ENCODE assay signal across 15 cellular contexts in the genomic region with DNA sequence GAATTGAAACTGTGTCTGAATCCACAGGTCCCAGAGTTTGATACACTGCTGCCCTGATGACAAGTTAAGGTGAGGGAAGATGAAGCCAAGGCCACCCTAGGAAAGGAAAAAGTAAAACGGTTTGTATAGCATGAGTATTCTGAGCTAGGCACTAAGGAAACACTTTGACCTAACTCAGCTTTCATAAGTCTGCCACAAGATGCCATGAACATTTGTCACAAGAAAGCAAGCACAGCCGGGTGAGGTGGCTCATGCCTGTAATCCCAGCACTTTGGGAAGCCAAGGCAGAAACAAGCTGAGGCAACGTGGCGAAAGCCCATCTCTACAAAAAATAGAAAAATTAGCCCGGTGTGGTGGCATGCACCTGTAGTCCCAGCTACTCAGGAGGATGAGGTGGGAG. TPM values are rescaled to one million over a fixed set of nuclear protein-coding genes. Genes with fewer than 3 reads are reported as not detected.
DNase-seq lines count a peak whose midpoint lies in the region; ATAC-seq and TF ChIP-seq lines count a peak whose summit lies in the region.
"Had no signal": no experiment of that assay in that cellular context is flagged by ENCODE, and none has a peak within 500 bp of the region (broad histone marks: within the 10 kb centered on the region; RNA-seq: fewer than 3 reads in every experiment).

No MANE protein-coding gene starts in this region.

- H3K27me3 Mint-ChIP-seq in activated naive CD4-positive, alpha-beta T cell treated with anti-CD3 and anti-CD28 coated beads, Interleukin-2, amount 10 ng/mL, durations not matched to agents 7 days and 5 days, result no peaks in the 10 kb centered on the region
- H3K27me3 Mint-ChIP-seq in T-cell, result no peaks in the 10 kb centered on the region

- H3K27ac ChIP-seq in esophagus squamous epithelium, result peak overlapping the region in 3 of 4 donors; percentile 4 to 85 (median 74)
- peak overlapping the region; percentile 90 for H3K27ac ChIP-seq in smooth muscle cell (ENCODE audit: low read depth)
- H3K27ac ChIP-seq: KMS-11 had no signal

- CTCF ChIA-PET in activated naive CD4-positive, alpha-beta T cell treated with anti-CD3 and anti-CD28 coated beads, Interleukin-2, amount 10 ng/mL, durations not matched to agents 7 days and 5 days (lab: Charles Lee), result interaction anchor here (0.9 kb wide), 1 partner anchor 18 kb away, joined by 3 read pairs; no protein-coding TSS in a partner anchor
- CTCF ChIA-PET in T-cell (lab: Charles Lee), result interaction anchor here (0.6 to 1.5 kb wide), 2 partner anchors 32 to 164 kb away, joined by 3 to 14 read pairs; no protein-coding TSS in a partner anchor

- H3K4me3 ChIP-seq in esophagus squamous epithelium, result no peak overlapping the region
- no peak overlapping the region for H3K4me3 ChIP-seq in smooth muscle cell
- H3K4me3 ChIP-seq: BLaER1 treated with 17β-estradiol and CSF1 and Interleukin-3, amounts not matched to agents 10 nM and 100 nM; GM12878 had no signal

- H3K36me3 ChIP-seq in esophagus squamous epithelium (no peaks in the 10 kb centered on the region), smooth muscle cell (ENCODE audit: low read depth) (no peaks in the 10 kb centered on the region)

- H3K9me3 ChIP-seq in esophagus squamous epithelium (no peaks in the 10 kb centered on the region), smooth muscle cell (replicated peaks; ENCODE audit: low read depth) (no peaks in the 10 kb centered on the region)

- peaks cover 18% of the 10 kb centered on the region for H3K36me3 Mint-ChIP-seq in activated naive CD4-positive, alpha-beta T cell treated with anti-CD3 and anti-CD28 coated beads, Interleukin-2, amount 10 ng/mL, durations not matched to agents 7 days and 5 days
- peaks cover 0 to 28% of the 10 kb centered on the region in 2 donors for H3K36me3 Mint-ChIP-seq in activated naive CD4-positive, alpha-beta T cell treated with anti-CD3 and anti-CD28 coated beads, Interleukin-2, amount 50 U/mL, for 72 hours
- H3K36me3 Mint-ChIP-seq in T-cell, result no peaks in the 10 kb centered on the region

- H2AFZ ChIP-seq in smooth muscle cell (ENCODE audit: low read depth), result no peak overlapping the region

- no peak for ATAC-seq in activated naive CD4-positive, alpha-beta T cell treated with anti-CD3 and anti-CD28 coated beads, Interleukin-2, amount 50 U/mL, for 72 hours
- ATAC-seq in T-cell (replicated peaks in 1 of 4) (no peak), HG03039 (IDR thresholded peaks at IDR 0.05; ENCODE audit: unreplicated experiment) (no peak), GM18868 (IDR thresholded peaks at IDR 0.05; ENCODE audit: unreplicated experiment) (no peak)
- ATAC-seq: GM12878 had no signal

- H3K4me1 ChIP-seq in esophagus squamous epithelium (peaks cover 4 to 36% (median 4%) of the 10 kb centered on the region in 3 donors), smooth muscle cell (ENCODE audit: low read depth) (no peaks in the 10 kb centered on the region)

- H3K4me2 ChIP-seq in smooth muscle cell, result peak overlapping the region; percentile 60
- H3K4me2 ChIP-seq: KMS-11 had no signal

- TF ChIP-seq CTCF in esophagus squamous epithelium (IDR thresholded peaks at IDR 0.05) (no peak), smooth muscle cell (IDR thresholded peaks at IDR 0.05; ENCODE audit: borderline replicate concordance, insufficient read depth, poor library complexity, severe bottlenecking) (no peak)

- no peaks in the 10 kb centered on the region for H3K79me2 ChIP-seq in smooth muscle cell (ENCODE audit: low read depth)

- peaks cover 3% of the 10 kb centered on the region for H4K20me1 ChIP-seq in smooth muscle cell (ENCODE audit: low read depth)
- H4K20me1 ChIP-seq: BLaER1 treated with 17β-estradiol and CSF1 and Interleukin-3, amounts not matched to agents 10 nM and 100 nM had no signal

- H3K4me3 Mint-ChIP-seq in activated naive CD4-positive, alpha-beta T cell treated with anti-CD3 and anti-CD28 coated beads, Interleukin-2, amount 10 ng/mL, durations not matched to agents 7 days and 5 days, result no peak overlapping the region
- peak overlapping the region in 1 of 3 donors; percentile 7 for H3K4me3 Mint-ChIP-seq in T-cell

- peak overlapping the region; percentile 97 for H3K27ac Mint-ChIP-seq in activated naive CD4-positive, alpha-beta T cell treated with anti-CD3 and anti-CD28 coated beads, Interleukin-2, amount 10 ng/mL, durations not matched to agents 7 days and 5 days
- peak overlapping the region in 1 of 2 donors; percentile 76 for H3K27ac Mint-ChIP-seq in activated naive CD4-positive, alpha-beta T cell treated with anti-CD3 and anti-CD28 coated beads, Interleukin-2, amount 50 U/mL, for 72 hours
- peak overlapping the region; percentile 82 to 96 for H3K27ac Mint-ChIP-seq in T-cell

- POLR2A ChIA-PET in T-cell (lab: Charles Lee), result no interaction called here

- no peaks in the 10 kb centered on the region for H3F3A ChIP-seq in smooth muscle cell (ENCODE audit: low read depth)

- H3K4me1 Mint-ChIP-seq in activated naive CD4-positive, alpha-beta T cell treated with anti-CD3 and anti-CD28 coated beads, Interleukin-2, amount 10 ng/mL, durations not matched to agents 7 days and 5 days, result peaks cover 38% of the 10 kb centered on the region
- peaks cover 37 to 39% (median 38%) of the 10 kb centered on the region in 3 donors for H3K4me1 Mint-ChIP-seq in T-cell

- WGBS in esophagus squamous epithelium, 2 donors, result 73 to 79% methylated on average over 5 of the region's 5 CpGs
- WGBS in smooth muscle cell (ENCODE audit: low lambda C conversion rate), result 48% methylated on average over 5 of the region's 5 CpGs

- peaks cover 5% of the 10 kb centered on the region for H3K9me3 Mint-ChIP-seq in activated naive CD4-positive, alpha-beta T cell treated with anti-CD3 and anti-CD28 coated beads, Interleukin-2, amount 10 ng/mL, durations not matched to agents 7 days and 5 days
- peaks cover 0 to 5% of the 10 kb centered on the region in 2 donors for H3K9me3 Mint-ChIP-seq in activated naive CD4-positive, alpha-beta T cell treated with anti-CD3 and anti-CD28 coated beads, Interleukin-2, amount 50 U/mL, for 72 hours
- peaks cover 0 to 3% (median 2%) of the 10 kb centered on the region in 3 donors for H3K9me3 Mint-ChIP-seq in T-cell

- peak overlapping the region; percentile 58 for H3K9ac ChIP-seq in smooth muscle cell (ENCODE audit: low read depth)
- H3K9ac ChIP-seq: BLaER1 treated with 17β-estradiol and CSF1 and Interleukin-3, amounts not matched to agents 10 nM and 100 nM; KMS-11 had no signal

- no peak for TF ChIP-seq POLR2A in esophagus squamous epithelium (IDR thresholded peaks at IDR 0.05)

- intact Hi-C loops in esophagus squamous epithelium (cut with DNase I), result no loop called here

- no peaks in the 10 kb centered on the region for H3K27me3 ChIP-seq in esophagus squamous epithelium
- no peaks in the 10 kb centered on the region for H3K27me3 ChIP-seq in smooth muscle cell (ENCODE audit: low read depth)
- H3K27me3 ChIP-seq: BLaER1 treated with 17β-estradiol and CSF1 and Interleukin-3, amounts not matched to agents 10 nM and 100 nM had no signal

- no peak for DNase-seq in activated naive CD4-positive, alpha-beta T cell treated with anti-CD3 and anti-CD28 coated beads, Interleukin-2, amount 10 ng/mL, durations not matched to agents 7 days and 5 days
- DNase-seq in activated naive CD4-positive, alpha-beta T cell treated with anti-CD3 and anti-CD28 coated beads, Interleukin-2, amount 50 U/mL, for 72 hours (ENCODE audit: low spot score in 2 of 2), result no peak
- DNase-seq in T-cell (no peak), esophagus squamous epithelium (lab: John Stamatoyannopoulos, UW) (no peak), smooth muscle cell (lab: John Stamatoyannopoulos, UW; ENCODE audit: unreplicated experiment) (no peak), NCI-H446 (lab: John Stamatoyannopoulos, UW) (no peak)
- DNase-seq: activated T-cell treated with anti-CD3 and anti-CD28 coated beads for 4 hours; effector memory CD4-positive, alpha-beta T cell; NCI-H345; occipital lobe had no signal

RNA-seq across cellular contexts. Expression of a gene that starts 34.2 kb away (rescaled TPM):
- total RNA-seq in activated naive CD4-positive, alpha-beta T cell treated with anti-CD3 and anti-CD28 coated beads, Interleukin-2, amount 50 U/mL, for 72 hours, result 1 to 10 TPM; 5.6 to 8.9 TPM
- total RNA-seq in T-cell (1 to 10 TPM; 1.1 to 2.9 (median 2.0) TPM), esophagus squamous epithelium (10 to 100 TPM; 13.0 to 39.5 (median 19.4) TPM), smooth muscle cell (11.6 and 22.0 TPM in 2 replicates)
- 7.8 and 10.5 TPM in 2 replicates for polyA plus RNA-seq in smooth muscle cell
